15 cellular contexts compared by ENCODE assay signal in the genomic region with DNA sequence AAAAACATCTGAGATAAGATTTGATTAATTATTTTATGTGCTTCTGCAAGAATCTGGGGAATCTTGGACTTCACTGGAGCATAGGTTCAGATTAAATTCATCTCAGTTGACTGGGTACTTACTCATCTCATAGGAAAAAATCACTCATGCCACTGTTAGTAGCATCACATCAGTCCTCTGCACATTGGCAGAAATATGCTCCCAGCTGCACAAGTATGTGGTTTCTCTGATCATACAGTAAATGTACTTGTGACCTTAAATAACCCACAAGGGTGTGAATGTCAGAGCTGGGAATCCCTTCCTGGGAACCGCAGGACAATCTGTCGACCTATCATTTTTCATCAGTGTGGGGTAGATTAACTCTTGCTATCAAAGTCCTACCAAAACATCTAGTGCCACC.
A peak's percentile ranks its signal among the peaks of the same experiment; 100 is the strongest.
DNase-seq lines count a peak whose midpoint lies in the region; ATAC-seq and TF ChIP-seq lines count a peak whose summit lies in the region.
"Had no signal": no experiment of that assay in that cellular context is flagged by ENCODE, and none has a peak within 500 bp of the region (broad histone marks: within the 10 kb centered on the region; RNA-seq: fewer than 3 reads in every experiment).

No MANE protein-coding gene starts in this region.

- H3K27ac ChIP-seq in tibial nerve, result no peak overlapping the region
- H3K27ac ChIP-seq: breast epithelium, thyroid gland had no signal

- no peak overlapping the region for H3K4me3 ChIP-seq in tibial nerve
- H3K4me3 ChIP-seq: breast epithelium, thyroid gland had no signal

- peak; percentile 87 to 91 for ATAC-seq in activated T-cell treated with anti-CD3 and anti-CD28 coated beads, Interleukin-2, amount 50 U/mL, for 4 hours
- ATAC-seq: left ventricle myocardium superior had no signal

- TF ChIP-seq CTCF in tibial nerve (IDR thresholded peaks at IDR 0.05), result no peak
- TF ChIP-seq CTCF in GM13977 (IDR thresholded peaks at IDR 0.05; ENCODE audit: extremely low read depth, insufficient read depth, missing control alignments), result no peak

- no peaks in the 10 kb centered on the region for H3K27me3 ChIP-seq in tibial nerve
- H3K27me3 ChIP-seq: breast epithelium, thyroid gland had no signal

- no peak overlapping the region for H3K4me3 Mint-ChIP-seq in activated T-cell treated with anti-CD3 and anti-CD28 coated beads, Interleukin-2, amount 50 U/mL, for 4 hours
- H3K4me3 Mint-ChIP-seq: IgD-negative memory B cell had no signal

- WGBS in tibial nerve, 2 donors, result 31 to 60% methylated on average over 2 of the region's 2 CpGs

- TF ChIP-seq EP300 in tibial nerve (IDR thresholded peaks at IDR 0.05), result no peak

- H3K4me1 ChIP-seq in tibial nerve, result peaks cover 0 to 4% (median 0%) of the 10 kb centered on the region in 4 donors
- H3K4me1 ChIP-seq: breast epithelium had no signal

- H3K9me3 Mint-ChIP-seq in activated T-cell treated with anti-CD3 and anti-CD28 coated beads, Interleukin-2, amount 50 U/mL, for 4 hours, result no peaks in the 10 kb centered on the region

- no peaks in the 10 kb centered on the region for H3K36me3 ChIP-seq in tibial nerve
- H3K36me3 ChIP-seq: breast epithelium, thyroid gland had no signal

- DNase-seq in DMS 273 (lab: John Stamatoyannopoulos, UW; ENCODE audit: unreplicated experiment) (peak; percentile 96), HS-27A (ENCODE audit: low read depth) (peak; percentile 64), glomerular visceral epithelial cell (ENCODE audit: extremely low spot score) (peak; percentile 94), NCI-H510A treated with DMSO at 0.1 percent for 48 hours (lab: John Stamatoyannopoulos, UW) (no peak), tibial nerve (ENCODE audit: low spot score in 2 of 2) (no peak), GM13977 (ENCODE audit: low spot score) (no peak), HEK293T (ENCODE audit: extremely low spot score) (no peak)
- DNase-seq in activated T-cell treated with anti-CD3 and anti-CD28 coated beads, Interleukin-2, amount 50 U/mL, for 4 hours, result no peak
- DNase-seq: activated CD4-positive, alpha-beta T cell treated with anti-CD3 and anti-CD28 coated beads, Interleukin-2, amount 50 U/mL, for 1 hour; left ventricle myocardium superior; nucleus accumbens; Right ventricle myocardium superior; thyroid gland had no signal

- no peaks in the 10 kb centered on the region for H3K9me3 ChIP-seq in tibial nerve
- H3K9me3 ChIP-seq: breast epithelium, thyroid gland had no signal

- H3K4me1 Mint-ChIP-seq in activated T-cell treated with anti-CD3 and anti-CD28 coated beads, Interleukin-2, amount 50 U/mL, for 4 hours (ENCODE audit: low read depth), result peaks cover 19% of the 10 kb centered on the region

- CTCF ChIA-PET in HEK293T (lab: Yijun Ruan, JAX), result no interaction called here

- in situ Hi-C loops in GM13977 (cut with MboI; ENCODE audit: low pct_unique_long_range_greater_than_20kb, low sequenced_read_pairs, unreplicated experiment), result no loop called here

- POLR2A ChIA-PET in HEK293T (lab: Yijun Ruan, JAX), result no interaction called here

- TF ChIP-seq POLR2A in tibial nerve (IDR thresholded peaks at IDR 0.05), result no peak

- H3K36me3 Mint-ChIP-seq in activated T-cell treated with anti-CD3 and anti-CD28 coated beads, Interleukin-2, amount 50 U/mL, for 4 hours (ENCODE audit: insufficient read depth), result peaks cover 2% of the 10 kb centered on the region

- H3K27me3 Mint-ChIP-seq in activated T-cell treated with anti-CD3 and anti-CD28 coated beads, Interleukin-2, amount 50 U/mL, for 4 hours (ENCODE audit: low read depth), result no peaks in the 10 kb centered on the region
- H3K27me3 Mint-ChIP-seq: IgD-negative memory B cell had no signal

TF ChIP-seq in HEK293T, 16 proteins besides CTCF, POLR2A, EP300 and RAD21:
- TF ChIP-seq FOXK2 (IDR thresholded peaks at IDR 0.05) (no peak), LEF1 (IDR thresholded peaks at IDR 0.05; ENCODE audit: borderline replicate concordance) (no peak), L3MBTL2 (conservative IDR thresholded peaks at IDR 0.05) (no peak), HDGF (IDR thresholded peaks at IDR 0.05; ENCODE audit: borderline replicate concordance) (no peak), SP1 (IDR thresholded peaks at IDR 0.05) (no peak), ARNT (IDR thresholded peaks at IDR 0.05) (no peak), FOXM1 (IDR thresholded peaks at IDR 0.05; ENCODE audit: borderline replicate concordance) (no peak), SUZ12 (IDR thresholded peaks at IDR 0.05) (no peak), ELF4 (IDR thresholded peaks at IDR 0.05) (no peak), NFRKB (IDR thresholded peaks at IDR 0.05) (no peak), TARDBP (IDR thresholded peaks at IDR 0.05) (no peak), BHLHE40 (IDR thresholded peaks at IDR 0.05; ENCODE audit: borderline replicate concordance) (no peak), FOXA1 (IDR thresholded peaks at IDR 0.05) (no peak), CTBP1 (IDR thresholded peaks at IDR 0.05; ENCODE audit: borderline replicate concordance) (no peak), ZNF384 (IDR thresholded peaks at IDR 0.05) (no peak)
- TF ChIP-seq, protein P1, sequence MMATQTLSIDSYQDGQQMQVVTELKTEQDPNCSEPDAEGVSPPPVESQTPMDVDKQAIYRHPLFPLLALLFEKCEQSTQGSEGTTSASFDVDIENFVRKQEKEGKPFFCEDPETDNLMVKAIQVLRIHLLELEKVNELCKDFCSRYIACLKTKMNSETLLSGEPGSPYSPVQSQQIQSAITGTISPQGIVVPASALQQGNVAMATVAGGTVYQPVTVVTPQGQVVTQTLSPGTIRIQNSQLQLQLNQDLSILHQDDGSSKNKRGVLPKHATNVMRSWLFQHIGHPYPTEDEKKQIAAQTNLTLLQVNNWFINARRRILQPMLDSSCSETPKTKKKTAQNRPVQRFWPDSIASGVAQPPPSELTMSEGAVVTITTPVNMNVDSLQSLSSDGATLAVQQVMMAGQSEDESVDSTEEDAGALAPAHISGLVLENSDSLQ (IDR thresholded peaks at IDR 0.05), result no peak

Comparison
In these comparisons a context has a peak if more than half of its experiments do, and no peak if none do; other contexts are left out.
1. DNase-seq: peak in DMS 273 (single experiment), HS-27A (single experiment) and glomerular visceral epithelial cell (single experiment); none in activated T-cell treated with anti-CD3 and anti-CD28 coated beads, Interleukin-2, amount 50 U/mL, for 4 hours (single experiment), NCI-H510A treated with DMSO at 0.1 percent for 48 hours (single experiment), tibial nerve (0 of 2), GM13977 (single experiment) and HEK293T (single experiment).